In genomic region chr11:104946907-104947306, GRCh38 we compare ENCODE assay signal across 8 cellular contexts. TPM values are rescaled to one million over a fixed set of nuclear protein-coding genes. Genes with fewer than 3 reads are reported as not detected.
DNase-seq lines count a peak whose midpoint lies in the region; FAIRE-seq and TF ChIP-seq lines count a peak whose summit lies in the region.

No MANE protein-coding gene starts in this region.

- WGBS in iPS DF 6.9 (ENCODE audit: insufficient coverage, insufficient read length) = no CpG with 5 or more reads among the region's 2 CpGs

- TF ChIP-seq CTCF in BJ (IDR thresholded peaks at IDR 0.05; ENCODE audit: insufficient read depth, low read depth, low read length) (peak; percentile 51), GM10266 (IDR thresholded peaks at IDR 0.05; ENCODE audit: control insufficient read depth, insufficient read depth, low read depth, missing control alignments) (peak; percentile 42), HFFc6 (IDR thresholded peaks at IDR 0.05) (peak; percentile 85)

- H3K36me3 ChIP-seq in BJ (ENCODE audit: control insufficient read depth, insufficient read depth, low read length) (peaks cover 6% of the 10 kb centered on the region; the same call in 1 of the 2 replicates), iPS DF 6.9 (ENCODE audit: control insufficient read depth, insufficient read depth, low read length) (no peaks in the 10 kb centered on the region)

- POLR2A ChIA-PET in BJ (lab: Charles Lee) = no interaction called here
- POLR2A ChIA-PET in activated CD4-positive, alpha-beta memory T cell treated with anti-CD3 and anti-CD28 coated beads, Interleukin-2, amount 10 ng/mL, durations not matched to agents 7 days and 5 days (lab: Charles Lee) = interaction anchor here (0.6 to 0.7 kb wide), 2 partner anchors 148 to 908 kb away, joined by 3 read pairs; no protein-coding TSS in a partner anchor

- H3K36me3 Mint-ChIP-seq in HFFc6 (ENCODE audit: low read depth) = peaks cover 79% of the 10 kb centered on the region
- H3K36me3 Mint-ChIP-seq in activated CD4-positive, alpha-beta memory T cell treated with anti-CD3 and anti-CD28 coated beads, Interleukin-2, amount 10 ng/mL, durations not matched to agents 7 days and 5 days (ENCODE audit: low read depth) = peaks cover 95% of the 10 kb centered on the region

- H3K27ac Mint-ChIP-seq in HFFc6 = peak overlapping the region; percentile 17; the same call in 1 of the 2 replicates
- no peak overlapping the region for H3K27ac Mint-ChIP-seq in activated CD4-positive, alpha-beta memory T cell treated with anti-CD3 and anti-CD28 coated beads, Interleukin-2, amount 10 ng/mL, durations not matched to agents 7 days and 5 days

- no peaks in the 10 kb centered on the region for H3K4me1 ChIP-seq in iPS DF 6.9 (ENCODE audit: control insufficient read depth, insufficient read depth, low read length)

- peaks cover 6% of the 10 kb centered on the region for H3K4me1 Mint-ChIP-seq in HFFc6 (ENCODE audit: low read depth)
- peaks cover 4% of the 10 kb centered on the region for H3K4me1 Mint-ChIP-seq in activated CD4-positive, alpha-beta memory T cell treated with anti-CD3 and anti-CD28 coated beads, Interleukin-2, amount 10 ng/mL, durations not matched to agents 7 days and 5 days

- peaks cover 2% of the 10 kb centered on the region; the same call in 1 of the 2 replicates for H3K27me3 Mint-ChIP-seq in HFFc6 (ENCODE audit: insufficient read depth)
- H3K27me3 Mint-ChIP-seq in activated CD4-positive, alpha-beta memory T cell treated with anti-CD3 and anti-CD28 coated beads, Interleukin-2, amount 10 ng/mL, durations not matched to agents 7 days and 5 days = no peaks in the 10 kb centered on the region

- no peak overlapping the region for H3K4me3 Mint-ChIP-seq in HFFc6
- no peak overlapping the region for H3K4me3 Mint-ChIP-seq in activated CD4-positive, alpha-beta memory T cell treated with anti-CD3 and anti-CD28 coated beads, Interleukin-2, amount 10 ng/mL, durations not matched to agents 7 days and 5 days

- no peaks in the 10 kb centered on the region for H3K9me3 Mint-ChIP-seq in HFFc6
- no peaks in the 10 kb centered on the region for H3K9me3 Mint-ChIP-seq in activated CD4-positive, alpha-beta memory T cell treated with anti-CD3 and anti-CD28 coated beads, Interleukin-2, amount 10 ng/mL, durations not matched to agents 7 days and 5 days

- H3K9me3 ChIP-seq in iPS DF 6.9 (ENCODE audit: control insufficient read depth, insufficient read depth, low read length) = no peaks in the 10 kb centered on the region

- no peak overlapping the region for H3K27ac ChIP-seq in iPS DF 6.9 (ENCODE audit: low read length)

- DNase-seq in BJ (ENCODE audit: low read depth) = no peak
- peak; percentile 26 for DNase-seq in GM10266 (ENCODE audit: extremely low spot score)
- DNase-seq in HFFc6 = peak; percentile 61
- peak; percentile 67 for DNase-seq in M059J (ENCODE audit: low read depth)
- peak; percentile 19 for DNase-seq in activated CD4-positive, alpha-beta memory T cell treated with anti-CD3 and anti-CD28 coated beads, Interleukin-2, amount 10 ng/mL, durations not matched to agents 7 days and 5 days
- peak; percentile 50 for DNase-seq in iPS DF 6.9 (ENCODE audit: low read depth, low spot score)
- DNase-seq in urothelium cell line (ENCODE audit: low spot score) = peak; percentile 29
- no peak for DNase-seq in ureter (ENCODE audit: low spot score)

- H3K4me3 ChIP-seq in BJ (ENCODE audit: low read depth, low read length) (no peak overlapping the region), iPS DF 6.9 (ENCODE audit: low read length) (no peak overlapping the region)

- H3K27me3 ChIP-seq in BJ (ENCODE audit: control insufficient read depth, insufficient read depth, low read length) (no peaks in the 10 kb centered on the region), iPS DF 6.9 (ENCODE audit: control insufficient read depth, insufficient read depth, low read length) (peaks cover 2% of the 10 kb centered on the region; the same call in 1 of the 2 replicates)

- no peak for FAIRE-seq in urothelium cell line (lab: Jason Lieb, UNC)

- CTCF ChIA-PET in BJ (lab: Yijun Ruan, JAX) = interaction anchor here (0.8 to 1.4 kb wide), 4 partner anchors 15 to 600 kb away, joined by 3 read pairs; no protein-coding TSS in a partner anchor
- CTCF ChIA-PET in activated CD4-positive, alpha-beta memory T cell treated with anti-CD3 and anti-CD28 coated beads, Interleukin-2, amount 10 ng/mL, durations not matched to agents 7 days and 5 days (lab: Charles Lee) = interaction anchor here (0.9 to 1.8 kb wide), 5 partner anchors 12 to 337 kb away, joined by 3 to 8 read pairs (median 4); no protein-coding TSS in a partner anchor

RNA-seq across cellular contexts. Expression of gene CASP4, which starts 21.5 kb away (rescaled TPM):
- polyA plus RNA-seq in BJ (2011; rRNA removed) = 87.7 and 120 TPM in 2 replicates
- 29.9 and 44.2 TPM in 2 replicates for polyA minus RNA-seq in BJ (2011; rRNA and poly(A)+ RNA removed)
- total RNA-seq in HFFc6 (2021; fragmentation: NEBNext Ultra II Directional; extraction: Animal tissue kit (Norgen Biotek cat#: 25700)) = 10 to 100 TPM; 52.7 to 71.6 (median 60.8) TPM
- total RNA-seq in M059J (2014; rRNA removed; shearing (Covaris generic)) = 149 and 209 TPM in 2 replicates
- 100 to 1,000 TPM; 138 TPM for total RNA-seq in activated CD4-positive, alpha-beta memory T cell treated with anti-CD3 and anti-CD28 coated beads, Interleukin-2, amount 10 ng/mL, durations not matched to agents 7 days and 5 days
- total RNA-seq in ureter = 70.6 TPM

RNA-seq across cellular contexts. Expression of gene CASP12, which starts 48.6 kb away (rescaled TPM):
- polyA plus RNA-seq in BJ (2011; rRNA removed) = not detected in 2 replicates
- polyA minus RNA-seq in BJ (2011; rRNA and poly(A)+ RNA removed) = not detected in 2 replicates
- total RNA-seq in HFFc6 (2021; fragmentation: NEBNext Ultra II Directional; extraction: Animal tissue kit (Norgen Biotek cat#: 25700)) = not detected
- total RNA-seq in M059J (2014; rRNA removed; shearing (Covaris generic)) = 0.20 TPM in 1 of 2 replicates, not detected in the other
- total RNA-seq in activated CD4-positive, alpha-beta memory T cell treated with anti-CD3 and anti-CD28 coated beads, Interleukin-2, amount 10 ng/mL, durations not matched to agents 7 days and 5 days = under 1 TPM; 0.50 to 0.83 TPM
- 1.4 TPM for total RNA-seq in ureter

Comparison
In these comparisons a context has a peak if more than half of its experiments do, and no peak if none do; other contexts are left out.
1. DNase-seq: peak in GM10266 (single experiment), HFFc6 (single experiment), M059J (single experiment), activated CD4-positive, alpha-beta memory T cell treated with anti-CD3 and anti-CD28 coated beads, Interleukin-2, amount 10 ng/mL, durations not matched to agents 7 days and 5 days (single experiment), iPS DF 6.9 (single experiment) and urothelium cell line (single experiment); none in BJ (single experiment) and ureter (single experiment).
2. Peak in every context shown above with its lines, with median percentiles within 50 percentile points of each other: CTCF ChIP-seq.